8 cellular contexts compared by ENCODE assay signal in genomic region chr2:241355983-241356870, GRCh38. TPM values are rescaled to one million over a fixed set of nuclear protein-coding genes. Genes with fewer than 3 reads are reported as not detected.
A peak's percentile ranks its signal among the peaks of the same experiment; 100 is the strongest.
DNase-seq lines count a peak whose midpoint lies in the region; ATAC-seq and TF ChIP-seq lines count a peak whose summit lies in the region.

FARP2 (plus strand) TSS chr2:241356285; CDS start chr2:241373108, 16,823 bp downstream.

- H3K27me3 ChIP-seq in adipocyte (replicated peaks; ENCODE audit: control insufficient read depth, insufficient read depth, low read length): no peaks in the 10 kb centered on the region
- no peaks in the 10 kb centered on the region for H3K27me3 ChIP-seq in cardiac muscle cell
- H3K27me3 ChIP-seq in parathyroid adenoma (ENCODE audit: control insufficient read depth, insufficient read depth, low read length): no peaks in the 10 kb centered on the region
- no peaks in the 10 kb centered on the region for H3K27me3 ChIP-seq in tibial artery

- ATAC-seq in HG02852 (IDR thresholded peaks at IDR 0.05; ENCODE audit: unreplicated experiment): peak; percentile 81

- peak within 1 kb of the TSS; percentile 80 for H3K4me2 ChIP-seq in parathyroid adenoma (ENCODE audit: low read length)

- H3K4me3 ChIP-seq in adipocyte (ENCODE audit: low read length): peak within 1 kb of the TSS; percentile 89
- H3K4me3 ChIP-seq in cardiac muscle cell: peak within 1 kb of the TSS; percentile 49
- peak within 1 kb of the TSS; percentile 58 for H3K4me3 ChIP-seq in parathyroid adenoma (ENCODE audit: low read depth, low read length)
- peak within 1 kb of the TSS; percentile 81 to 93 for H3K4me3 ChIP-seq in tibial artery

- H3K4me1 ChIP-seq in adipocyte (ENCODE audit: control insufficient read depth, insufficient read depth, low read length): peaks cover 22% of the 10 kb centered on the region
- peaks cover 13% of the 10 kb centered on the region for H3K4me1 ChIP-seq in cardiac muscle cell (ENCODE audit: low read depth)
- peaks cover 28% of the 10 kb centered on the region for H3K4me1 ChIP-seq in parathyroid adenoma
- H3K4me1 ChIP-seq in tibial artery: peaks cover 0 to 36% (median 18%) of the 10 kb centered on the region in 4 donors

- in situ Hi-C loops in GM13976 (cut with MboI; ENCODE audit: low sequenced_read_pairs, unreplicated experiment): no loop called here

- DNase-seq in GM13976 (ENCODE audit: low spot score) (peak; percentile 93), NCI-H1436 treated with DMSO at 0.1 percent for 48 hours (lab: John Stamatoyannopoulos, UW) (peak; percentile 89), T follicular helper cell (ENCODE audit: low read depth) (peak; percentile 96), adipocyte (ENCODE audit: low read depth) (peak; percentile 100), cardiac muscle cell (ENCODE audit: low read depth in 1 of 2, low spot score in 1 of 2) (peak; percentile 100), tibial artery (peak; percentile 100)

- peaks cover 44% of the 10 kb centered on the region for H3K79me2 ChIP-seq in parathyroid adenoma

- H3K9ac ChIP-seq in adipocyte (ENCODE audit: low read length) (peak within 1 kb of the TSS; percentile 88), parathyroid adenoma (peak within 1 kb of the TSS; percentile 16)

- peak within 1 kb of the TSS; percentile 63 for H2AFZ ChIP-seq in parathyroid adenoma

- peaks cover 39% of the 10 kb centered on the region for H3K36me3 ChIP-seq in adipocyte (ENCODE audit: control insufficient read depth, insufficient read depth, low read length, severe bottlenecking)
- peaks cover 24% of the 10 kb centered on the region for H3K36me3 ChIP-seq in cardiac muscle cell
- no peaks in the 10 kb centered on the region for H3K36me3 ChIP-seq in parathyroid adenoma (ENCODE audit: control insufficient read depth, insufficient read depth, low read length)
- peaks cover 20 to 25% (median 24%) of the 10 kb centered on the region in 3 donors for H3K36me3 ChIP-seq in tibial artery

- H3K9me3 ChIP-seq in adipocyte (ENCODE audit: control insufficient read depth, low read length) (no peaks in the 10 kb centered on the region), cardiac muscle cell (ENCODE audit: low read depth) (no peaks in the 10 kb centered on the region), parathyroid adenoma (ENCODE audit: control insufficient read depth, low read length) (no peaks in the 10 kb centered on the region), tibial artery (no peaks in the 10 kb centered on the region)

- H3K27ac ChIP-seq in cardiac muscle cell (peak within 1 kb of the TSS; percentile 92), parathyroid adenoma (peak within 1 kb of the TSS; percentile 83), tibial artery (peak within 1 kb of the TSS; percentile 86 to 95)

- TF ChIP-seq CTCF in GM13976 (IDR thresholded peaks at IDR 0.05; ENCODE audit: borderline replicate concordance, control extremely low read depth, extremely low read depth, insufficient read depth, missing control alignments): no peak
- no peak for TF ChIP-seq CTCF in cardiac muscle cell (IDR thresholded peaks at IDR 0.05; ENCODE audit: low read depth, low read length)
- no peak for TF ChIP-seq CTCF in parathyroid adenoma (IDR thresholded peaks at IDR 0.05)
- TF ChIP-seq CTCF in tibial artery (IDR thresholded peaks at IDR 0.05): no peak

- intact Hi-C loops in tibial artery (cut with DNase I; ENCODE audit: low total_unique reads): loop anchor here (10.0 kb wide), 1 partner anchor 279 kb away; the partner anchor contains the start of genes ATG4B and THAP4

RNA-seq across cellular contexts. Expression of gene FARP2, which starts in this region (rescaled TPM):
- total RNA-seq in cardiac muscle cell: 24.4 and 26.5 TPM in 2 replicates
- 26.5 and 32.7 TPM in 2 replicates for polyA plus RNA-seq in cardiac muscle cell

Comparison
In these comparisons a context has a peak if more than half of its experiments do, and no peak if none do; other contexts are left out.
1. Peak in every context shown above with its lines: DNase-seq, ATAC-seq, H3K4me3 ChIP-seq and H3K27ac ChIP-seq.